In genomic region chr6:34888874-34889555, GRCh38 we compare ENCODE assay signal across 1 cellular context.
A peak's percentile ranks its signal among the peaks of the same experiment; 100 is the strongest.
TF ChIP-seq lines count a peak whose summit lies in the region.

Gene ANKS1A (plus strand): TSS chr6:34889255. CDS start chr6:34889403, 148 bp downstream.

TF ChIP-seq in K562, 482 proteins besides CTCF, POLR2A, EP300 and RAD21 (continued from another document and continues in another):
- TF ChIP-seq STAT6 (CRISPR knock-in tag; IDR thresholded peaks at IDR 0.05) (peak; percentile 33; the same call in 1 of the 2 replicates), MYBL2 (IDR thresholded peaks at IDR 0.05; ENCODE audit: low read depth) (no peak), MYBL2 (CRISPR knock-in tag; IDR thresholded peaks at IDR 0.05; ENCODE audit: borderline replicate concordance) (no peak), TCF15 (CRISPR knock-in tag; IDR thresholded peaks at IDR 0.05) (no peak), IRF1 (CRISPR knock-in tag; IDR thresholded peaks at IDR 0.05; ENCODE audit: borderline replicate concordance) (no peak), NCOR1 (IDR thresholded peaks at IDR 0.05) (no peak), NR0B1 (IDR thresholded peaks at IDR 0.05; ENCODE audit: partially characterized antibody) (no peak), ZNF407 (IDR thresholded peaks at IDR 0.05; ENCODE audit: low read depth) (no peak), PBX2 (CRISPR knock-in tag; IDR thresholded peaks at IDR 0.05; ENCODE audit: low read depth) (no peak), PBX2 (tag; conservative IDR thresholded peaks at IDR 0.05; ENCODE audit: low read depth) (no peak), ZNF282 (CRISPR knock-in tag; IDR thresholded peaks at IDR 0.05) (no peak), COPS2 (conservative IDR thresholded peaks at IDR 0.05) (no peak), CBFB (CRISPR knock-in tag; IDR thresholded peaks at IDR 0.05) (peak; percentile 82; the same call in 1 of the 2 replicates), FOXK1 (CRISPR knock-in tag; IDR thresholded peaks at IDR 0.05; ENCODE audit: borderline replicate concordance) (peak; percentile 65; the same call in 1 of the 2 replicates), ZNF408 (CRISPR knock-in tag; IDR thresholded peaks at IDR 0.05; ENCODE audit: low read depth) (no peak), BRF2 (IDR thresholded peaks at IDR 0.05; ENCODE audit: borderline replicate concordance, insufficient read depth, insufficient read length) (no peak), XRCC4 (IDR thresholded peaks at IDR 0.05; ENCODE audit: extremely low read depth, insufficient read depth, insufficient read length) (no peak), RBM25 (IDR thresholded peaks at IDR 0.05; ENCODE audit: low read depth, low read length, severe bottlenecking) (no peak), NR2C1 (IDR thresholded peaks at IDR 0.05) (no peak), NR2C1 (tag; IDR thresholded peaks at IDR 0.05) (no peak), MYC (IDR thresholded peaks at IDR 0.05; ENCODE audit: low read depth, low read length) (peak; percentile 60; the same call in 1 of the 2 replicates), MYC (CRISPR knock-in tag; IDR thresholded peaks at IDR 0.05; ENCODE audit: borderline replicate concordance, low read depth) (peak; percentile 55; the same call in 1 of the 2 replicates), SIN3B (IDR thresholded peaks at IDR 0.05; ENCODE audit: low read depth) (peak; percentile 61), YY1 (IDR thresholded peaks at IDR 0.05; ENCODE audit: borderline replicate concordance in 1 of 3, control insufficient read depth in 1 of 3, extremely low read depth in 1 of 3, insufficient read depth in 3 of 3, insufficient read length in 1 of 3, insufficient replicate concordance in 2 of 3, low read depth in 1 of 3, low read length in 2 of 3) (peak in 2 of 3 experiments; percentile 44 to 53), GTF3C2 (IDR thresholded peaks at IDR 0.05; ENCODE audit: borderline replicate concordance, extremely low read depth, insufficient read length) (no peak), ZNF165 (CRISPR knock-in tag; IDR thresholded peaks at IDR 0.05; ENCODE audit: borderline replicate concordance) (no peak), JUN (IDR thresholded peaks at IDR 0.05; ENCODE audit: borderline replicate concordance, low read depth, low read length) (peak; percentile 8; the same call in 1 of the 2 replicates), JUN (CRISPR knock-in tag; IDR thresholded peaks at IDR 0.05; ENCODE audit: borderline replicate concordance) (peak; percentile 24; the same call in 1 of the 2 replicates), HMGN3 (IDR thresholded peaks at IDR 0.05; ENCODE audit: borderline replicate concordance, extremely low read depth, insufficient read length, low read depth, low read length) (peak; percentile 87), HDAC2 (IDR thresholded peaks at IDR 0.05) (peak; percentile 70; the same call in 1 of the 2 replicates), E2F1 (CRISPR knock-in tag; IDR thresholded peaks at IDR 0.05) (peak; percentile 85), ZNF354B (CRISPR knock-in tag; IDR thresholded peaks at IDR 0.05) (no peak), ETS2 (tag; IDR thresholded peaks at IDR 0.05; ENCODE audit: borderline replicate concordance, poor library complexity, severe bottlenecking) (no peak), PCBP2 (IDR thresholded peaks at IDR 0.05; ENCODE audit: low read depth, low read length, poor library complexity, severe bottlenecking) (no peak), MEF2D (tag; conservative IDR thresholded peaks at IDR 0.05; ENCODE audit: low read depth) (no peak), ZNF699 (CRISPR knock-in tag; IDR thresholded peaks at IDR 0.05; ENCODE audit: insufficient replicate concordance) (no peak), TCF7L2 (IDR thresholded peaks at IDR 0.05; ENCODE audit: low read depth, low read length) (no peak), ZNF696 (CRISPR knock-in tag; conservative IDR thresholded peaks at IDR 0.05) (no peak)
